In the genomic region with DNA sequence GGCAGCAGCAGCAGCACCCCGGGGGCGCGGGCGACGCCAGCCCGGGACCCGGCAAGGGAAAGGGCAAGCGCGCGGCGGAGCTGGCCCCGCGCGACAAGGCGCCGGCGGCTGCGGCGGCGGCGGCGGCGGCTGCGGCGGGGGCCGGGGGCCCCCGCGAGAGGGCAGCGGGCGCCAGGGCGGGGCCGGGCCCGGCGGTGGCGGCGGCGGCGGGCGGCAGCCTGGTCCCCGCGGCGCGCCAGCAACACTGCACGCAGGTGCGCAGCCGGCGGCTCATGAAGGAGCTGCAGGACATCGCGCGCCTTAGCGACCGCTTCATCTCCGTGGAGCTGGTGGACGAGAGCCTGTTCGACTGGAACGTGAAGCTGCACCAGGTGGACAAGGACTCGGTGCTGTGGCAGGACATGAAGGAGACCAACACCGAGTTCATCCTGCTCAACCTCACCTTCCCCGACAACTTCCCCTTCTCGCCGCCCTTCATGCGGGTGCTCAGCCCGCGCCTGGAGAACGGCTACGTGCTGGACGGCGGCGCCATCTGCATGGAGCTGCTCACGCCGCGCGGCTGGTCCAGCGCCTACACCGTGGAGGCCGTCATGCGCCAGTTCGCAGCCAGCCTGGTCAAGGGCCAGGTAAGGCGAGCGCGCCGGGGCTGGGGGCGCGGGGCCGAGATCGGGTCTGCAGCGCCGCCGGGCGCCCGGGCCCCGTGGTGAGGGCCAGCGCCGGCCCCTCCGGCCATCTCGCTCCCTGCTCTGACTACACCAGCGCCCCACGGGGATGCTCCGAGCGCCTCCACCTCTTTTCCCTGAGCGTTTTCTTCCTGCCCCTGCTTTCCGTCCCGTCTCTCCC, we compare ENCODE assay signal across 8 cellular contexts. TPM values are rescaled to one million over a fixed set of nuclear protein-coding genes. Genes with fewer than 3 reads are reported as not detected.
DNase-seq lines count a peak whose midpoint lies in the region; ATAC-seq and TF ChIP-seq lines count a peak whose summit lies in the region.

A gene with protein sequence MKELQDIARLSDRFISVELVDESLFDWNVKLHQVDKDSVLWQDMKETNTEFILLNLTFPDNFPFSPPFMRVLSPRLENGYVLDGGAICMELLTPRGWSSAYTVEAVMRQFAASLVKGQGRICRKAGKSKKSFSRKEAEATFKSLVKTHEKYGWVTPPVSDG (plus strand): TSS at position 238 of the 843 bp plus-strand sequence. CDS start 35 bp downstream, at position 273.

- peaks cover 0 to 15% (median 12%) of the 10 kb centered on the region in 4 donors for H3K4me1 ChIP-seq in esophagus muscularis mucosa

- H3K36me3 Mint-ChIP-seq in T-helper 1 cell treated with Interleukin-12 subunit alpha and Interleukin-12 subunit beta and Interleukin-4 antibody, amounts not matched to agents 30 μg/mL and 1 μg/mL, for 36 hours (ENCODE audit: low read depth): no peaks in the 10 kb centered on the region
- peaks cover 5% of the 10 kb centered on the region for H3K36me3 Mint-ChIP-seq in natural killer cell treated with Interleukin-12 subunit alpha and Interleukin-12 subunit beta and Interleukin-15 and Interleukin-18, amount 100 ng/mL, for 72 hours

- ATAC-seq in HG02678 (IDR thresholded peaks at IDR 0.05; ENCODE audit: unreplicated experiment): peak; percentile 55
- ATAC-seq in natural killer cell treated with Interleukin-12 subunit alpha and Interleukin-12 subunit beta and Interleukin-15 and Interleukin-18, amount 100 ng/mL, for 72 hours: peak; percentile 14 to 44

- peaks cover 0 to 52% (median 16%) of the 10 kb centered on the region in 4 donors for H3K27me3 ChIP-seq in esophagus muscularis mucosa

- TF ChIP-seq POLR2A in esophagus muscularis mucosa (IDR thresholded peaks at IDR 0.05; ENCODE audit: low read depth): no peak

- 1% methylated on average over 44 of the region's 103 CpGs for WGBS in esophagus muscularis mucosa

- no peaks in the 10 kb centered on the region for H3K9me3 ChIP-seq in esophagus muscularis mucosa

- H3K4me3 ChIP-seq in esophagus muscularis mucosa: peak within 1 kb of the TSS; percentile 41 to 58 (median 46)

- H3K36me3 ChIP-seq in esophagus muscularis mucosa: no peaks in the 10 kb centered on the region

- no peak within 1 kb of the TSS for H3K27ac ChIP-seq in esophagus muscularis mucosa (replicated peaks in 1 of 4)

- DNase-seq in G401 (ENCODE audit: low spot score) (peak; percentile 51), esophagus muscularis mucosa (ENCODE audit: extremely low spot score) (no peak), epidermal melanocyte (ENCODE audit: insufficient read length, low spot score) (no peak), SKM-1 (lab: John Stamatoyannopoulos, UW; ENCODE audit: unreplicated experiment) (no peak), NOMO-1 treated with dmso at 0.1 percent for 144 hours (lab: John Stamatoyannopoulos, UW; ENCODE audit: unreplicated experiment) (no peak)
- DNase-seq in natural killer cell treated with Interleukin-12 subunit alpha and Interleukin-12 subunit beta and Interleukin-15 and Interleukin-18, amount 100 ng/mL, for 72 hours (ENCODE audit: low spot score): no peak

- H3K4me3 Mint-ChIP-seq in T-helper 1 cell treated with Interleukin-12 subunit alpha and Interleukin-12 subunit beta and Interleukin-4 antibody, amounts not matched to agents 30 μg/mL and 1 μg/mL, for 36 hours: peak within 1 kb of the TSS; percentile 81
- H3K4me3 Mint-ChIP-seq in natural killer cell treated with Interleukin-12 subunit alpha and Interleukin-12 subunit beta and Interleukin-15 and Interleukin-18, amount 100 ng/mL, for 72 hours: peak within 1 kb of the TSS; percentile 74

- in situ Hi-C loops in G401 (cut with HindIII; ENCODE audit: low sequenced_read_pairs): no loop called here

- H3K27ac Mint-ChIP-seq in T-helper 1 cell treated with Interleukin-12 subunit alpha and Interleukin-12 subunit beta and Interleukin-4 antibody, amounts not matched to agents 30 μg/mL and 1 μg/mL, for 36 hours: peak within 1 kb of the TSS; percentile 11
- no peak within 1 kb of the TSS for H3K27ac Mint-ChIP-seq in natural killer cell treated with Interleukin-12 subunit alpha and Interleukin-12 subunit beta and Interleukin-15 and Interleukin-18, amount 100 ng/mL, for 72 hours

- no peak for TF ChIP-seq EP300 in esophagus muscularis mucosa (IDR thresholded peaks at IDR 0.05)

- H3K27me3 Mint-ChIP-seq in T-helper 1 cell treated with Interleukin-12 subunit alpha and Interleukin-12 subunit beta and Interleukin-4 antibody, amounts not matched to agents 30 μg/mL and 1 μg/mL, for 36 hours (ENCODE audit: low read depth): peaks cover 44% of the 10 kb centered on the region
- H3K27me3 Mint-ChIP-seq in natural killer cell treated with Interleukin-12 subunit alpha and Interleukin-12 subunit beta and Interleukin-15 and Interleukin-18, amount 100 ng/mL, for 72 hours: peaks cover 21 to 23% of the 10 kb centered on the region in 2 donors

- TF ChIP-seq CTCF in esophagus muscularis mucosa (IDR thresholded peaks at IDR 0.05): no peak

- H3K4me1 Mint-ChIP-seq in T-helper 1 cell treated with Interleukin-12 subunit alpha and Interleukin-12 subunit beta and Interleukin-4 antibody, amounts not matched to agents 30 μg/mL and 1 μg/mL, for 36 hours (ENCODE audit: low read depth): peaks cover 5% of the 10 kb centered on the region
- peaks cover 0 to 4% of the 10 kb centered on the region in 2 donors for H3K4me1 Mint-ChIP-seq in natural killer cell treated with Interleukin-12 subunit alpha and Interleukin-12 subunit beta and Interleukin-15 and Interleukin-18, amount 100 ng/mL, for 72 hours (ENCODE audit: low read depth in 2 of 2)

- intact Hi-C loops in esophagus muscularis mucosa (cut with DNase I): no loop called here

- H3K9me3 Mint-ChIP-seq in T-helper 1 cell treated with Interleukin-12 subunit alpha and Interleukin-12 subunit beta and Interleukin-4 antibody, amounts not matched to agents 30 μg/mL and 1 μg/mL, for 36 hours: no peaks in the 10 kb centered on the region
- no peaks in the 10 kb centered on the region for H3K9me3 Mint-ChIP-seq in natural killer cell treated with Interleukin-12 subunit alpha and Interleukin-12 subunit beta and Interleukin-15 and Interleukin-18, amount 100 ng/mL, for 72 hours

RNA-seq across cellular contexts. Expression of the gene that starts here (rescaled TPM):
- not detected in 2 replicates for total RNA-seq in G401 (2014; rRNA removed; shearing (Covaris generic))
- 1 to 10 TPM in 1 of 4 donors, under 1 TPM in 3; under 0.01 to 1.6 (median 0.82) TPM for total RNA-seq in esophagus muscularis mucosa
- total RNA-seq in natural killer cell treated with Interleukin-12 subunit alpha and Interleukin-12 subunit beta and Interleukin-15 and Interleukin-18, amount 100 ng/mL, for 72 hours: not detected

Comparison
In these comparisons a context has a peak if more than half of its experiments do, and no peak if none do; other contexts are left out.
1. Peak in DNase-seq in G401; RNA of the gene not detected or under 1 TPM.
2. Peak in ATAC-seq in natural killer cell treated with Interleukin-12 subunit alpha and Interleukin-12 subunit beta and Interleukin-15 and Interleukin-18, amount 100 ng/mL, for 72 hours; RNA of the gene not detected or under 1 TPM.